Comparison of ENCODE assay signal across 19 cellular contexts in the genomic region with DNA sequence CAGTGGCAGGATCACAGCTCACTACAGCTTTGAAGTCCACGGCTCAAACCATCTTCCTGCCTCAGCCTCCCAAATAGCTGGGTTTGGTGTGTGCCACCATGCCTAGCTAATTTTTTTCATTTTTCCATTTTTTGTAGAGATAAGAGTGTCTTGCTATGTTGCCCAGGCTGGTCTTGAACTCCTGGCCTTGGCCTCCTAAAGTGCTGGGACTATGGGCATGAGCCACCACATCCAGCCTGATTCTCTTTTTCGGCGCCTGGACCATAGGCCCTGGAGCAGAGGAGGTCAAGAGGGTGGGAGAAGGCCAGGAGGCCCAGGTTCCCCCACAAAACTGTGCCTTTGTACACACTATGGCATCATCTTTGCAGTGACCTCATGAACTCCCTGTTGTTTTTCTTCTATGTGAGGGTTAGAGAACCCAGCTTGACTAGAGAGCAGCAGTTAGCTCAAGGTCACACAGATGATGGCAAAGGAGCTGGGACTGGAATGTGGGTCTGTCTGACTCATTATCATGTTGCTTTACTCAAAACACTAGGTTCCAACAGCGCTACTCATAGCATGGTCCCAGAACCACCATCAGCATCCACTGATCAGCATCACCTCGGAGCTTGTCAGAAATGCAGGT. TPM values are rescaled to one million over a fixed set of nuclear protein-coding genes. Genes with fewer than 3 reads are reported as not detected.
DNase-seq lines count a peak whose midpoint lies in the region; TF ChIP-seq lines count a peak whose summit lies in the region.
"Had no signal": no experiment of that assay in that cellular context is flagged by ENCODE, and none has a peak within 500 bp of the region (broad histone marks: within the 10 kb centered on the region; RNA-seq: fewer than 3 reads in every experiment).

No MANE protein-coding gene starts in this region.

- H3K9me3 ChIP-seq in GM23248 (ENCODE audit: low read depth) (no peaks in the 10 kb centered on the region), adrenal gland (replicated peaks in 1 of 3) (no peaks in the 10 kb centered on the region), MG63 (no peaks in the 10 kb centered on the region)
- H3K9me3 ChIP-seq: body of pancreas had no signal

- in situ Hi-C loops in GM23248 (cut with MboI): no loop called here

- no peaks in the 10 kb centered on the region for H3K9me2 ChIP-seq in GM23248 (ENCODE audit: insufficient read depth)

- 85 to 88% methylated on average over 5 of the region's 5 CpGs for WGBS in GM23248 (ENCODE audit: low coverage in 1 of 2, low lambda C conversion rate in 2 of 2, missing lambda C conversion rate in 2 of 2), 2 experiments
- WGBS in adrenal gland, 4 donors: 76 to 85% (median 83%) methylated on average over 5 of the region's 5 CpGs

- H3F3A ChIP-seq in GM23248 (ENCODE audit: insufficient read depth): no peaks in the 10 kb centered on the region

- TF ChIP-seq POLR2A in adrenal gland (IDR thresholded peaks at IDR 0.05): no peak

- H3K27ac ChIP-seq in GM23248 (no peak overlapping the region), adrenal gland (peak overlapping the region in 1 of 5 donors; percentile 61)
- H3K27ac ChIP-seq: body of pancreas, HL-60, SK-N-MC had no signal

- intact Hi-C loops in adrenal gland (cut with DNase I): no loop called here

- no peak overlapping the region for H2AFZ ChIP-seq in GM23248

- TF ChIP-seq CTCF in adrenal gland (IDR thresholded peaks at IDR 0.05): no peak
- TF ChIP-seq CTCF in GM10266 (IDR thresholded peaks at IDR 0.05; ENCODE audit: control insufficient read depth, insufficient read depth, low read depth, missing control alignments): no peak

- H4K20me1 ChIP-seq in GM23248 (ENCODE audit: insufficient read depth): no peaks in the 10 kb centered on the region

- H3K36me3 ChIP-seq in GM23248 (ENCODE audit: low read depth) (no peaks in the 10 kb centered on the region), adrenal gland (replicated peaks in 1 of 2) (no peaks in the 10 kb centered on the region), MG63 (no peaks in the 10 kb centered on the region)

- H3K4me1 ChIP-seq in GM23248 (ENCODE audit: insufficient read depth) (no peaks in the 10 kb centered on the region), adrenal gland (replicated peaks in 1 of 2) (peaks cover 0 to 5% of the 10 kb centered on the region in 2 donors)

- no peak overlapping the region for H3K4me3 ChIP-seq in GM23248
- no peak overlapping the region for H3K4me3 ChIP-seq in adrenal gland
- H3K4me3 ChIP-seq in MG63: no peak overlapping the region
- H3K4me3 ChIP-seq: body of pancreas, SK-N-MC had no signal

- H3K9ac ChIP-seq in GM23248: no peak overlapping the region

- H3K27me3 ChIP-seq in GM23248 (replicated peaks; ENCODE audit: insufficient read depth) (no peaks in the 10 kb centered on the region), adrenal gland (no peaks in the 10 kb centered on the region), MG63 (no peaks in the 10 kb centered on the region)
- H3K27me3 ChIP-seq: body of pancreas had no signal

- DNase-seq in AG08395 (ENCODE audit: low spot score): peak; percentile 31
- DNase-seq in GM23248: peak; percentile 68
- peak in 6 of 7 donors; percentile 61 to 78 (median 72) for DNase-seq in adrenal gland
- DNase-seq in iris pigment epithelial cell (ENCODE audit: low read depth): peak; percentile 76
- no peak for DNase-seq in NCI-H2196 (lab: John Stamatoyannopoulos, UW; ENCODE audit: unreplicated experiment)
- no peak for DNase-seq in GM10266 (ENCODE audit: extremely low spot score)
- no peak for DNase-seq in MG63
- no peak for DNase-seq in T-helper 9 cell
- DNase-seq: activated effector memory CD4-positive, alpha-beta T cell treated with anti-CD3 and anti-CD28 coated beads, Interleukin-2, amount 50 U/mL, for 16 hours; AML-193; body of pancreas; NCI-H187 treated with DMSO at 0.1 percent for 48 hours; NCI-H524 treated with DMSO at 0.1 percent for 48 hours; retina had no signal

- no peaks in the 10 kb centered on the region for H3K79me2 ChIP-seq in GM23248 (ENCODE audit: insufficient read depth)

- H3K4me2 ChIP-seq in GM23248 (ENCODE audit: unreplicated experiment): no peak overlapping the region

RNA-seq across cellular contexts. Expression of gene SCN4A, which starts 16.3 kb away (rescaled TPM):
- not detected in 2 replicates for total RNA-seq in GM23248 (2014; rRNA removed; shearing (Covaris generic))
- polyA plus RNA-seq in GM23248 (2016; fragmentation: Nextera tagmentation; extraction: Ambion mirVana): not detected in 2 replicates
- 1 to 10 TPM in 7 of 8 donors, under 1 TPM in 1; 0.30 to 4.2 (median 2.1) TPM for total RNA-seq in adrenal gland
- polyA plus RNA-seq in adrenal gland: 1 to 10 TPM in 2 of 3 donors, under 1 TPM in 1; 0.42 to 1.9 (median 1.4) TPM
- not detected in 2 replicates for total RNA-seq in MG63 (2014; rRNA removed; shearing (Covaris generic); ENCODE audit: low replicate concordance)

RNA-seq across cellular contexts. Expression of gene CD79B, which starts 24.3 kb away (rescaled TPM):
- not detected in 2 replicates for total RNA-seq in GM23248 (2014; rRNA removed; shearing (Covaris generic))
- polyA plus RNA-seq in GM23248 (2016; fragmentation: Nextera tagmentation; extraction: Ambion mirVana) (not detected in 2 replicates), adrenal gland (1 to 10 TPM; 1.7 to 3.0 (median 2.5) TPM)
- total RNA-seq in adrenal gland: 1 to 10 TPM in 6 of 8 donors, under 1 TPM in 1, not detected in 1; 0.69 to 4.5 (median 2.1) TPM
- total RNA-seq in MG63 (2014; rRNA removed; shearing (Covaris generic); ENCODE audit: low replicate concordance): not detected in 2 replicates
- total RNA-seq: body of pancreas had no signal

RNA-seq across cellular contexts. Expression of gene GH1, which starts 37.8 kb away (rescaled TPM):
- total RNA-seq in GM23248 (2014; rRNA removed; shearing (Covaris generic)): not detected in 2 replicates
- polyA plus RNA-seq in GM23248 (2016; fragmentation: Nextera tagmentation; extraction: Ambion mirVana) (not detected in 2 replicates), adrenal gland (not detected)
- not detected for total RNA-seq in adrenal gland
- not detected in 2 replicates for total RNA-seq in MG63 (2014; rRNA removed; shearing (Covaris generic); ENCODE audit: low replicate concordance)
- total RNA-seq: body of pancreas, dermis microvascular lymphatic vessel endothelial cell, esophagus mucosa, liver had no signal
- polyA plus RNA-seq: liver had no signal

RNA-seq across cellular contexts. Expression of gene PRR29, which starts 41.7 kb away (rescaled TPM):
- not detected in 2 replicates for total RNA-seq in GM23248 (2014; rRNA removed; shearing (Covaris generic))
- polyA plus RNA-seq in GM23248 (2016; fragmentation: Nextera tagmentation; extraction: Ambion mirVana) (0.47 TPM in 1 of 2 replicates, not detected in the other), adrenal gland (under 1 TPM; 0.05 to 0.72 (median 0.71) TPM)
- total RNA-seq in adrenal gland: under 1 TPM in 6 of 8 donors, not detected in 2; 0.26 to 0.84 (median 0.54) TPM
- not detected in 2 replicates for total RNA-seq in MG63 (2014; rRNA removed; shearing (Covaris generic); ENCODE audit: low replicate concordance)
- total RNA-seq: esophagus mucosa had no signal

RNA-seq across cellular contexts. Expression of gene CSHL1, which starts 45.4 kb away (rescaled TPM):
- total RNA-seq in GM23248 (2014; rRNA removed; shearing (Covaris generic)): not detected in 2 replicates
- polyA plus RNA-seq in GM23248 (2016; fragmentation: Nextera tagmentation; extraction: Ambion mirVana) (not detected in 2 replicates), adrenal gland (not detected)
- not detected for total RNA-seq in adrenal gland
- not detected in 2 replicates for total RNA-seq in MG63 (2014; rRNA removed; shearing (Covaris generic); ENCODE audit: low replicate concordance)
- total RNA-seq: body of pancreas, dermis microvascular lymphatic vessel endothelial cell, esophagus mucosa, liver had no signal
- polyA plus RNA-seq: liver had no signal

Comparison
In these comparisons a context has a peak if more than half of its experiments do, and no peak if none do; other contexts are left out.
1. DNase-seq: peak in AG08395 (single experiment), GM23248 (single experiment), adrenal gland (6 of 7) and iris pigment epithelial cell (single experiment); none in NCI-H2196 (single experiment), GM10266 (single experiment), MG63 (single experiment) and T-helper 9 cell (single experiment).